Comparison of ENCODE assay signal across 14 cellular contexts in the genomic region with DNA sequence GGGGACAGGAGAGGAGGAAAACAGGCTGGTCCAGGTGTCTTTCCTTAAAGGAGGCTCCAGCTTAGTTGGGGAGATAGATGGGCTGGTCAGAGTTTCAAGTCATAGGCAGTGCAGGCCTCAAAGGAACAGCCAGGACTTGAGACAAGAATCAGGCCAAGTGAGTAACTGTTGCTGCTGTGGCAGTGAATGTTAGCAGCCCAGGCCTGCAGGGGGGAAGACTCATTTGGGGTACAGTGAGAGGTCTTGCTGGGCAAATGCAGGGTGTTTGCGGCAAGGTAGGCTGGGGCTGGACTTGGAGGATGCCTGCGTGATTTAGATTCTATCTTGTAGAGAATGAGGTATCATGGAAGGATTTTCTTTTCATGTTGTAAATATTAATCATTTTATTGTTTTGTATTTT. TPM values are rescaled to one million over a fixed set of nuclear protein-coding genes. Genes with fewer than 3 reads are reported as not detected.
DNase-seq lines count a peak whose midpoint lies in the region; TF ChIP-seq lines count a peak whose summit lies in the region.
"Had no signal": no experiment of that assay in that cellular context is flagged by ENCODE, and none has a peak within 500 bp of the region (broad histone marks: within the 10 kb centered on the region; RNA-seq: fewer than 3 reads in every experiment).

No MANE protein-coding gene starts in this region.

- no peak for TF ChIP-seq CTCF in Loucy (conservative IDR thresholded peaks at IDR 0.05; ENCODE audit: low read length)

- H3F3A ChIP-seq in Loucy (ENCODE audit: low read depth), result no peaks in the 10 kb centered on the region

- H3K36me3 Mint-ChIP-seq in activated naive CD8-positive, alpha-beta T cell treated with anti-CD3 and anti-CD28 coated beads for 36 hours, result peaks cover 18% of the 10 kb centered on the region

- peaks cover 1% of the 10 kb centered on the region for H3K9me3 Mint-ChIP-seq in activated naive CD8-positive, alpha-beta T cell treated with anti-CD3 and anti-CD28 coated beads for 36 hours

- DNase-seq in NCI-H1092 treated with DMSO at 0.1 percent for 48 hours (lab: John Stamatoyannopoulos, UW) (peak; percentile 46), NCI-H1092 (lab: John Stamatoyannopoulos, UW) (no peak), neuronal stem cell (ENCODE audit: low spot score) (no peak), occipital lobe (lab: John Stamatoyannopoulos, UW) (no peak), DMS114 treated with DMSO at 0.1 percent for 48 hours (lab: John Stamatoyannopoulos, UW; ENCODE audit: unreplicated experiment) (no peak)
- DNase-seq in activated naive CD8-positive, alpha-beta T cell treated with anti-CD3 and anti-CD28 coated beads for 36 hours, result no peak
- DNase-seq in stimulated activated CD4-positive, alpha-beta T cell treated with anti-CD3 and anti-CD28 coated beads, Interleukin-12 subunit alpha, Interleukin-12 subunit beta, amount 100 ng/mL, for 4 hours, result no peak
- DNase-seq: retina, T-helper 9 cell, trophoblast cell had no signal

- H3K27me3 Mint-ChIP-seq in activated naive CD8-positive, alpha-beta T cell treated with anti-CD3 and anti-CD28 coated beads for 36 hours, result no peaks in the 10 kb centered on the region

- WGBS in neuronal stem cell (ENCODE audit: extremely low coverage in 2 of 2, insufficient read length in 2 of 2, insufficient replicate concordance in 1 of 2), 2 donors, result no CpG with 5 or more reads among the region's 2 CpGs

- H2BK120ac ChIP-seq in neuronal stem cell (ENCODE audit: low read depth, low read length), result no peak overlapping the region

- no peak overlapping the region for H4K8ac ChIP-seq in neuronal stem cell (ENCODE audit: low read depth, low read length)

- H3K79me2 ChIP-seq in Loucy (ENCODE audit: insufficient read depth, low read length), result no peaks in the 10 kb centered on the region

- H2BK15ac ChIP-seq in neuronal stem cell (ENCODE audit: low read length), result no peak overlapping the region

- no peak overlapping the region for H2BK12ac ChIP-seq in neuronal stem cell (ENCODE audit: low read length)

- no peak overlapping the region for H3K23ac ChIP-seq in neuronal stem cell (ENCODE audit: low read depth, low read length, poor library complexity)

- H3K18ac ChIP-seq in neuronal stem cell (ENCODE audit: low read length), result no peak overlapping the region

- peak overlapping the region; percentile 97 for H3K27ac Mint-ChIP-seq in activated naive CD8-positive, alpha-beta T cell treated with anti-CD3 and anti-CD28 coated beads for 36 hours

- H3K79me1 ChIP-seq in neuronal stem cell (ENCODE audit: low read depth, low read length), result peaks cover 3% of the 10 kb centered on the region

- no peak overlapping the region for H4K91ac ChIP-seq in neuronal stem cell (ENCODE audit: low read depth, low read length, poor library complexity)

- H3K4me3 Mint-ChIP-seq in activated naive CD8-positive, alpha-beta T cell treated with anti-CD3 and anti-CD28 coated beads for 36 hours, result peak overlapping the region; percentile 5

- H3K27me3 ChIP-seq in Loucy (ENCODE audit: insufficient read depth, low read length, poor library complexity, severe bottlenecking) (no peaks in the 10 kb centered on the region), neuronal stem cell (ENCODE audit: control insufficient read depth in 3 of 3, insufficient read depth in 3 of 3, low read depth in 1 of 3, low read length in 3 of 3) (no peaks in the 10 kb centered on the region)
- H3K27me3 ChIP-seq: breast epithelium had no signal

- H3K4me3 ChIP-seq in Loucy (ENCODE audit: low read length, poor library complexity, severe bottlenecking) (no peak overlapping the region), neuronal stem cell (ENCODE audit: low read length in 2 of 2) (no peak overlapping the region)
- H3K4me3 ChIP-seq: breast epithelium had no signal

- no peaks in the 10 kb centered on the region for H3K9me2 ChIP-seq in Loucy (replicated peaks; ENCODE audit: low read depth, low read length)

- H2AK5ac ChIP-seq in neuronal stem cell (ENCODE audit: low read depth, low read length), result no peak overlapping the region

- H3K4me1 Mint-ChIP-seq in activated naive CD8-positive, alpha-beta T cell treated with anti-CD3 and anti-CD28 coated beads for 36 hours, result peaks cover 75% of the 10 kb centered on the region

- H3K9me3 ChIP-seq in Loucy (ENCODE audit: insufficient read depth, low read depth, low read length) (no peaks in the 10 kb centered on the region), neuronal stem cell (replicated peaks in 1 of 2; ENCODE audit: control insufficient read depth in 2 of 2, insufficient read depth in 1 of 2, low read depth in 1 of 2, low read length in 2 of 2) (no peaks in the 10 kb centered on the region)
- H3K9me3 ChIP-seq: breast epithelium had no signal

- H3K14ac ChIP-seq in neuronal stem cell (ENCODE audit: low read length), result peak overlapping the region; percentile 14

- H2AFZ ChIP-seq in Loucy (ENCODE audit: low read length) (peak overlapping the region; percentile 24; the same call in 1 of the 2 replicates), neuronal stem cell (ENCODE audit: low read length) (no peak overlapping the region)

- no peak overlapping the region for H3K4ac ChIP-seq in neuronal stem cell (ENCODE audit: low read length)

- H3K4me2 ChIP-seq in Loucy (ENCODE audit: low read depth, low read length, poor library complexity, severe bottlenecking) (no peak overlapping the region), neuronal stem cell (ENCODE audit: insufficient read depth, low read length, poor library complexity, severe bottlenecking) (no peak overlapping the region)

- no peaks in the 10 kb centered on the region for H4K20me1 ChIP-seq in Loucy (ENCODE audit: insufficient read depth, low read length, poor library complexity, severe bottlenecking)

- H3K4me1 ChIP-seq in Loucy (ENCODE audit: insufficient read depth, low read length, poor library complexity, severe bottlenecking), result peaks cover 5% of the 10 kb centered on the region
- H3K4me1 ChIP-seq in neuronal stem cell (ENCODE audit: control insufficient read depth in 2 of 2, insufficient read depth in 1 of 2, low read depth in 1 of 2, low read length in 2 of 2), result peaks cover 18 to 34% of the 10 kb centered on the region in 2 donors
- H3K4me1 ChIP-seq: breast epithelium had no signal

- no peaks in the 10 kb centered on the region for H3K36me3 ChIP-seq in Loucy (ENCODE audit: insufficient read depth, low read length)
- no peaks in the 10 kb centered on the region for H3K36me3 ChIP-seq in neuronal stem cell (replicated peaks in 1 of 2; ENCODE audit: control insufficient read depth in 2 of 2, insufficient read depth in 2 of 2, low read length in 2 of 2)
- H3K36me3 ChIP-seq: breast epithelium had no signal

- no peak overlapping the region for H2BK5ac ChIP-seq in neuronal stem cell (ENCODE audit: low read length)

- no peak overlapping the region for H3K27ac ChIP-seq in neuronal stem cell (replicated peaks; ENCODE audit: low read length)
- H3K27ac ChIP-seq: 22Rv1, breast epithelium, epithelial cell of prostate had no signal

- no peak overlapping the region for H3K9ac ChIP-seq in Loucy (ENCODE audit: low read depth, low read length, poor library complexity, severe bottlenecking)
- H3K9ac ChIP-seq in neuronal stem cell (ENCODE audit: low read depth, low read length, poor library complexity), result no peak overlapping the region

RNA-seq across cellular contexts. Expression of gene PTPRJ, which starts 24.1 kb away (rescaled TPM):
- total RNA-seq in activated naive CD8-positive, alpha-beta T cell treated with anti-CD3 and anti-CD28 coated beads for 36 hours, result 10 to 100 TPM; 11.8 to 13.1 TPM
- polyA plus RNA-seq in neuronal stem cell (2013, experiment 1 of 2), result 12.6 TPM
- 12.9 TPM for polyA plus RNA-seq in neuronal stem cell (2013, experiment 2 of 2)
- 13.7 TPM for total RNA-seq in occipital lobe
